ENCODE assay signal across 1 cellular context in genomic region chr7:151168022-151168786, GRCh38.
TF ChIP-seq lines count a peak whose summit lies in the region.

No MANE protein-coding gene starts in this region.

TF ChIP-seq in GM12878, 131 proteins besides CTCF, POLR2A, EP300 and RAD21:
- no peak for TF ChIP-seq IKZF2 (IDR thresholded peaks at IDR 0.05)
- TF ChIP-seq NR2C2 (IDR thresholded peaks at IDR 0.05; ENCODE audit: borderline replicate concordance, control insufficient read depth, insufficient read length, low read depth) = no peak
- peak; percentile 11; the same call in 1 of the 2 replicates for TF ChIP-seq SMC3 (IDR thresholded peaks at IDR 0.05; ENCODE audit: borderline replicate concordance, low read length)
- TF ChIP-seq CREM (IDR thresholded peaks at IDR 0.05; ENCODE audit: low read depth) = no peak
- TF ChIP-seq ZZZ3 (IDR thresholded peaks at IDR 0.05; ENCODE audit: control insufficient read depth, insufficient read length, low read depth) = no peak
- no peak for TF ChIP-seq CBX3 (IDR thresholded peaks at IDR 0.05; ENCODE audit: borderline replicate concordance, low read depth)
- TF ChIP-seq, protein P1, sequence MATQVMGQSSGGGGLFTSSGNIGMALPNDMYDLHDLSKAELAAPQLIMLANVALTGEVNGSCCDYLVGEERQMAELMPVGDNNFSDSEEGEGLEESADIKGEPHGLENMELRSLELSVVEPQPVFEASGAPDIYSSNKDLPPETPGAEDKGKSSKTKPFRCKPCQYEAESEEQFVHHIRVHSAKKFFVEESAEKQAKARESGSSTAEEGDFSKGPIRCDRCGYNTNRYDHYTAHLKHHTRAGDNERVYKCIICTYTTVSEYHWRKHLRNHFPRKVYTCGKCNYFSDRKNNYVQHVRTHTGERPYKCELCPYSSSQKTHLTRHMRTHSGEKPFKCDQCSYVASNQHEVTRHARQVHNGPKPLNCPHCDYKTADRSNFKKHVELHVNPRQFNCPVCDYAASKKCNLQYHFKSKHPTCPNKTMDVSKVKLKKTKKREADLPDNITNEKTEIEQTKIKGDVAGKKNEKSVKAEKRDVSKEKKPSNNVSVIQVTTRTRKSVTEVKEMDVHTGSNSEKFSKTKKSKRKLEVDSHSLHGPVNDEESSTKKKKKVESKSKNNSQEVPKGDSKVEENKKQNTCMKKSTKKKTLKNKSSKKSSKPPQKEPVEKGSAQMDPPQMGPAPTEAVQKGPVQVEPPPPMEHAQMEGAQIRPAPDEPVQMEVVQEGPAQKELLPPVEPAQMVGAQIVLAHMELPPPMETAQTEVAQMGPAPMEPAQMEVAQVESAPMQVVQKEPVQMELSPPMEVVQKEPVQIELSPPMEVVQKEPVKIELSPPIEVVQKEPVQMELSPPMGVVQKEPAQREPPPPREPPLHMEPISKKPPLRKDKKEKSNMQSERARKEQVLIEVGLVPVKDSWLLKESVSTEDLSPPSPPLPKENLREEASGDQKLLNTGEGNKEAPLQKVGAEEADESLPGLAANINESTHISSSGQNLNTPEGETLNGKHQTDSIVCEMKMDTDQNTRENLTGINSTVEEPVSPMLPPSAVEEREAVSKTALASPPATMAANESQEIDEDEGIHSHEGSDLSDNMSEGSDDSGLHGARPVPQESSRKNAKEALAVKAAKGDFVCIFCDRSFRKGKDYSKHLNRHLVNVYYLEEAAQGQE (IDR thresholded peaks at IDR 0.05; ENCODE audit: low read depth, low read length) = no peak
- TF ChIP-seq ATF7 (IDR thresholded peaks at IDR 0.05; ENCODE audit: low read depth) = no peak
- no peak for TF ChIP-seq CEBPZ (IDR thresholded peaks at IDR 0.05; ENCODE audit: low read depth, low read length)
- TF ChIP-seq DPF2 (IDR thresholded peaks at IDR 0.05) = 0 out of 2 replicates have a peak, but pooled peaks have one; percentile 12
- no peak for TF ChIP-seq SMARCA5 (IDR thresholded peaks at IDR 0.05)
- no peak for TF ChIP-seq PRDM15 (CRISPR knock-in tag; IDR thresholded peaks at IDR 0.05)
- TF ChIP-seq EZH2 (IDR thresholded peaks at IDR 0.05; ENCODE audit: borderline replicate concordance, control insufficient read depth, low read depth, low read length) = 0 out of 2 replicates have a peak, but pooled peaks have one; percentile 43
- no peak for TF ChIP-seq CHD2 (IDR thresholded peaks at IDR 0.05; ENCODE audit: borderline replicate concordance, low read depth, low read length)
- TF ChIP-seq MEF2A (IDR thresholded peaks at IDR 0.05; ENCODE audit: insufficient read depth, low read depth, low read length) = no peak
